Comparison of ENCODE assay signal across 37 cellular contexts in genomic region chrX:121011254-121011653, GRCh38. TPM values are rescaled to one million over a fixed set of nuclear protein-coding genes. Genes with fewer than 3 reads are reported as not detected.
"Had no signal": no experiment of that assay in that cellular context is flagged by ENCODE, and none has a peak within 500 bp of the region (broad histone marks: within the 10 kb centered on the region; RNA-seq: fewer than 3 reads in every experiment).

No MANE protein-coding gene starts in this region.

- H3K27ac Mint-ChIP-seq: activated B cell treated with CpG ODN at 0.5 μM for 24 hours; activated CD4-positive, alpha-beta memory T cell treated with anti-CD3 and anti-CD28 coated beads for 36 hours; activated naive CD4-positive, alpha-beta T cell treated with anti-CD3 and anti-CD28 coated beads, Interleukin-2, amount 10 ng/mL, durations not matched to agents 7 days and 5 days; activated naive CD8-positive, alpha-beta T cell; activated naive CD8-positive, alpha-beta T cell treated with anti-CD3 and anti-CD28 coated beads, Interleukin-2, amount 50 U/mL, for 24 hours; activated T-helper 1 cell treated with anti-CD3 and anti-CD28 coated beads, Interleukin-12 subunit alpha, Interleukin-12 subunit beta, Interleukin-2, Interleukin-4 antibody, amounts not matched to agents 30 ng/mL and 10 ng/mL and 1 ng/mL, durations not matched to agents 14 hours and 24 hours and 36 hours; brain had no signal

- H3K4me3 ChIP-seq: SJCRH30 had no signal

- H3K27me3 Mint-ChIP-seq: activated B cell treated with CpG ODN at 0.5 μM for 24 hours; activated CD4-positive, alpha-beta memory T cell treated with anti-CD3 and anti-CD28 coated beads for 36 hours; activated naive CD4-positive, alpha-beta T cell treated with anti-CD3 and anti-CD28 coated beads, Interleukin-2, amount 10 ng/mL, durations not matched to agents 7 days and 5 days; activated naive CD8-positive, alpha-beta T cell treated with anti-CD3 and anti-CD28 coated beads, Interleukin-2, amount 50 U/mL, for 24 hours had no signal

- H3K27ac ChIP-seq: SJCRH30, VCaP had no signal

- H3K27me3 ChIP-seq: SJCRH30 had no signal

- ATAC-seq: activated naive CD8-positive, alpha-beta T cell treated with anti-CD3 and anti-CD28 coated beads, Interleukin-2, amount 50 U/mL, for 24 hours; activated T-cell treated with anti-CD3 and anti-CD28 coated beads, Interleukin-2, amount 50 U/mL, for 4 hours; SK-N-SH treated with all-trans-retinoic acid at 6 μM for 48 hours had no signal

- H3K36me3 ChIP-seq: SJCRH30 had no signal

- H3K9me3 Mint-ChIP-seq: activated B cell treated with CpG ODN at 0.5 μM for 24 hours; activated CD4-positive, alpha-beta memory T cell treated with anti-CD3 and anti-CD28 coated beads for 36 hours; activated naive CD4-positive, alpha-beta T cell treated with anti-CD3 and anti-CD28 coated beads, Interleukin-2, amount 10 ng/mL, durations not matched to agents 7 days and 5 days had no signal

- H3K4me3 Mint-ChIP-seq: activated B cell treated with CpG ODN at 0.5 μM for 24 hours; activated CD4-positive, alpha-beta memory T cell treated with anti-CD3 and anti-CD28 coated beads for 36 hours; activated naive CD4-positive, alpha-beta T cell treated with anti-CD3 and anti-CD28 coated beads, Interleukin-2, amount 10 ng/mL, durations not matched to agents 7 days and 5 days; activated naive CD8-positive, alpha-beta T cell; activated naive CD8-positive, alpha-beta T cell treated with anti-CD3 and anti-CD28 coated beads, Interleukin-2, amount 50 U/mL, for 24 hours; activated T-cell treated with anti-CD3 and anti-CD28 coated beads, Interleukin-2, amount 50 U/mL, for 4 hours; activated T-helper 1 cell treated with anti-CD3 and anti-CD28 coated beads, Interleukin-12 subunit alpha, Interleukin-12 subunit beta, Interleukin-2, Interleukin-4 antibody, amounts not matched to agents 30 ng/mL and 10 ng/mL and 1 ng/mL, durations not matched to agents 14 hours and 24 hours and 36 hours; brain had no signal

- H3K36me3 Mint-ChIP-seq: activated CD4-positive, alpha-beta memory T cell treated with anti-CD3 and anti-CD28 coated beads for 36 hours; activated naive CD4-positive, alpha-beta T cell treated with anti-CD3 and anti-CD28 coated beads, Interleukin-2, amount 10 ng/mL, durations not matched to agents 7 days and 5 days; activated naive CD8-positive, alpha-beta T cell; brain had no signal

- H3K4me1 ChIP-seq: SJCRH30 had no signal

- H3K9me3 ChIP-seq: SJCRH30 had no signal

- H3K4me1 Mint-ChIP-seq: activated B cell treated with CpG ODN at 0.5 μM for 24 hours; activated naive CD4-positive, alpha-beta T cell treated with anti-CD3 and anti-CD28 coated beads, Interleukin-2, amount 10 ng/mL, durations not matched to agents 7 days and 5 days; activated naive CD8-positive, alpha-beta T cell treated with anti-CD3 and anti-CD28 coated beads, Interleukin-2, amount 50 U/mL, for 24 hours; brain had no signal

- FAIRE-seq: bronchial epithelial cell had no signal

- DNase-seq: activated B cell treated with CpG ODN at 0.5 μM for 24 hours; activated CD4-positive, alpha-beta memory T cell treated with anti-CD3 and anti-CD28 coated beads for 36 hours; activated CD4-positive, alpha-beta T cell treated with anti-CD3 and anti-CD28 coated beads for 4 hours; activated CD4-positive, alpha-beta T cell treated with anti-CD3 and anti-CD28 coated beads, Interleukin-2, amount 50 U/mL, for 1 hour; activated CD4-positive, CD25-positive, alpha-beta regulatory T cell treated with anti-CD3 and anti-CD28 coated beads, Interleukin-2, amount 50 U/mL, for 72 hours; activated CD8-positive, alpha-beta memory T cell treated with anti-CD3 and anti-CD28 coated beads, Interleukin-2, amount 50 U/mL, for 4 hours; activated naive CD4-positive, alpha-beta T cell treated with anti-CD3 and anti-CD28 coated beads, Interleukin-2, amount 10 ng/mL, durations not matched to agents 7 days and 5 days; activated naive CD8-positive, alpha-beta T cell treated with anti-CD3 and anti-CD28 coated beads, Interleukin-2, amount 50 U/mL, for 24 hours; activated T-cell treated with anti-CD3 and anti-CD28 coated beads for 4 hours; activated T-cell treated with anti-CD3 and anti-CD28 coated beads, Interleukin-2, amount 50 U/mL, for 4 hours; caudate nucleus; cerebellar nuclear complex; Karpas-422; KBM-7; NCI-H1105; NCI-H1417 treated with DMSO at 0.1 percent for 48 hours; NCI-H187 treated with DMSO at 0.1 percent for 48 hours; NCI-H2081; NCI-H2171 treated with DMSO at 0.1 percent for 48 hours; NCI-H2227 treated with DMSO at 0.1 percent for 48 hours; NCI-H446; NCI-H510A treated with DMSO at 0.1 percent for 48 hours; NCI-H526 treated with DMSO at 0.1 percent for 48 hours; NK-92 treated with Interleukin-12 subunit alpha and Interleukin-12 subunit beta, amount 100 ng/mL, for 24 hours; SHP77; SJCRH30; T-helper 1 cell; T-helper 2 cell; T-helper 9 cell had no signal

RNA-seq across cellular contexts. Expression of gene CT47A1, which starts 25.7 kb away (rescaled TPM):
- total RNA-seq: activated B cell treated with CpG ODN at 0.5 μM for 24 hours; activated CD4-positive, alpha-beta memory T cell treated with anti-CD3 and anti-CD28 coated beads for 36 hours; activated T-cell treated with anti-CD3 and anti-CD28 coated beads, Interleukin-2, amount 50 U/mL, for 4 hours; activated T-helper 1 cell treated with anti-CD3 and anti-CD28 coated beads, Interleukin-12 subunit alpha, Interleukin-12 subunit beta, Interleukin-2, Interleukin-4 antibody, amounts not matched to agents 30 ng/mL and 10 ng/mL and 1 ng/mL, durations not matched to agents 14 hours and 24 hours and 36 hours; bronchial epithelial cell; MCF 10A; OCI-LY7; SJCRH30 had no signal

RNA-seq across cellular contexts. Expression of gene CT47A2, which starts 30.5 kb away (rescaled TPM):
- total RNA-seq: activated B cell treated with CpG ODN at 0.5 μM for 24 hours; activated CD4-positive, alpha-beta memory T cell treated with anti-CD3 and anti-CD28 coated beads for 36 hours; activated T-cell treated with anti-CD3 and anti-CD28 coated beads, Interleukin-2, amount 50 U/mL, for 4 hours; activated T-helper 1 cell treated with anti-CD3 and anti-CD28 coated beads, Interleukin-12 subunit alpha, Interleukin-12 subunit beta, Interleukin-2, Interleukin-4 antibody, amounts not matched to agents 30 ng/mL and 10 ng/mL and 1 ng/mL, durations not matched to agents 14 hours and 24 hours and 36 hours; bronchial epithelial cell; MCF 10A; OCI-LY7; SJCRH30 had no signal

RNA-seq across cellular contexts. Expression of gene CT47A3, which starts 35.4 kb away (rescaled TPM):
- total RNA-seq: activated B cell treated with CpG ODN at 0.5 μM for 24 hours; activated CD4-positive, alpha-beta memory T cell treated with anti-CD3 and anti-CD28 coated beads for 36 hours; activated T-cell treated with anti-CD3 and anti-CD28 coated beads, Interleukin-2, amount 50 U/mL, for 4 hours; activated T-helper 1 cell treated with anti-CD3 and anti-CD28 coated beads, Interleukin-12 subunit alpha, Interleukin-12 subunit beta, Interleukin-2, Interleukin-4 antibody, amounts not matched to agents 30 ng/mL and 10 ng/mL and 1 ng/mL, durations not matched to agents 14 hours and 24 hours and 36 hours; bronchial epithelial cell; MCF 10A; OCI-LY7; SJCRH30 had no signal

RNA-seq across cellular contexts. Expression of gene GLUD2, which starts 36.2 kb away (rescaled TPM):
- total RNA-seq: activated B cell treated with CpG ODN at 0.5 μM for 24 hours had no signal

RNA-seq across cellular contexts. Expression of gene CT47A4, which starts 40.2 kb away (rescaled TPM):
- total RNA-seq: activated B cell treated with CpG ODN at 0.5 μM for 24 hours; activated CD4-positive, alpha-beta memory T cell treated with anti-CD3 and anti-CD28 coated beads for 36 hours; activated T-cell treated with anti-CD3 and anti-CD28 coated beads, Interleukin-2, amount 50 U/mL, for 4 hours; activated T-helper 1 cell treated with anti-CD3 and anti-CD28 coated beads, Interleukin-12 subunit alpha, Interleukin-12 subunit beta, Interleukin-2, Interleukin-4 antibody, amounts not matched to agents 30 ng/mL and 10 ng/mL and 1 ng/mL, durations not matched to agents 14 hours and 24 hours and 36 hours; bronchial epithelial cell; MCF 10A; OCI-LY7; SJCRH30 had no signal
